Comparison of ENCODE assay signal across 1 cellular context in genomic region chr17:76102944-76103273, GRCh38.
TF ChIP-seq lines count a peak whose summit lies in the region.

No MANE protein-coding gene starts in this region.

TF ChIP-seq in GM12878, 131 proteins besides CTCF, POLR2A, EP300 and RAD21:
- no peak for TF ChIP-seq TCF7 (IDR thresholded peaks at IDR 0.05; ENCODE audit: borderline replicate concordance)
- no peak for TF ChIP-seq ZNF384 (IDR thresholded peaks at IDR 0.05; ENCODE audit: borderline replicate concordance, low read depth, low read length)
- no peak for TF ChIP-seq ZNF207 (IDR thresholded peaks at IDR 0.05; ENCODE audit: borderline replicate concordance)
- TF ChIP-seq HSF1 (IDR thresholded peaks at IDR 0.05; ENCODE audit: low read depth, low read length): no peak
- TF ChIP-seq ATF2 (IDR thresholded peaks at IDR 0.05; ENCODE audit: low read length): no peak
- TF ChIP-seq MAX (IDR thresholded peaks at IDR 0.05; ENCODE audit: low read depth, low read length): no peak
- no peak for TF ChIP-seq MTA3 (IDR thresholded peaks at IDR 0.05; ENCODE audit: borderline replicate concordance, low read length)
- no peak for TF ChIP-seq ZBTB11 (CRISPR knock-in tag; IDR thresholded peaks at IDR 0.05)
